1 cellular context compared by ENCODE assay signal in the genomic region with DNA sequence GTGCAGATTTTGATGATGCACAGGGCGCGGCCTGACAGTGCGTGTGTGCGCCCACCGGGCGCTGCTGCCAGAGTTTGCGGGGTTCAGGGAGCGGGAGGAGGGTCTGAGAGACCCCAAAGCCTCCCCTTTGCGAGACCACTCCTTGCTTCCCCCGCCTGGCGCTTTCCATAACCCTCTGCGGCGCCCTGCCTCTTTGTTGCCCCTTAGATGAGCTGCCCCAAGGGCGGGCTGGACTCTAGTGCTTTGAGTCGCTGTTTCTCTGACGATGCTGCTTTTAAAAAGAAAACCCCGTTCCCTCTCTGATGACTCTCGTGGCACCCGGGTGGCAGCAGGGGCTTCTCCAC.
TF ChIP-seq lines count a peak whose summit lies in the region.

No MANE protein-coding gene starts in this region.

TF ChIP-seq in H1, 55 proteins besides CTCF, POLR2A, EP300 and RAD21:
- peak; percentile 96 for TF ChIP-seq SUZ12 (IDR thresholded peaks at IDR 0.05; ENCODE audit: low read length)
- TF ChIP-seq SP1 (IDR thresholded peaks at IDR 0.05; ENCODE audit: low read depth, low read length), result no peak
- TF ChIP-seq RNF2 (IDR thresholded peaks at IDR 0.05; ENCODE audit: borderline replicate concordance, low read depth, low read length, missing control alignments, poor library complexity, severe bottlenecking), result peak; percentile 60
- no peak for TF ChIP-seq SIRT6 (IDR thresholded peaks at IDR 0.05; ENCODE audit: low read length)
- no peak for TF ChIP-seq BACH1 (IDR thresholded peaks at IDR 0.05; ENCODE audit: low read length)
- peak; percentile 95 for TF ChIP-seq EZH2 (IDR thresholded peaks at IDR 0.05; ENCODE audit: low read depth, low read length, severe bottlenecking)
